8 cellular contexts compared by ENCODE assay signal in the genomic region with DNA sequence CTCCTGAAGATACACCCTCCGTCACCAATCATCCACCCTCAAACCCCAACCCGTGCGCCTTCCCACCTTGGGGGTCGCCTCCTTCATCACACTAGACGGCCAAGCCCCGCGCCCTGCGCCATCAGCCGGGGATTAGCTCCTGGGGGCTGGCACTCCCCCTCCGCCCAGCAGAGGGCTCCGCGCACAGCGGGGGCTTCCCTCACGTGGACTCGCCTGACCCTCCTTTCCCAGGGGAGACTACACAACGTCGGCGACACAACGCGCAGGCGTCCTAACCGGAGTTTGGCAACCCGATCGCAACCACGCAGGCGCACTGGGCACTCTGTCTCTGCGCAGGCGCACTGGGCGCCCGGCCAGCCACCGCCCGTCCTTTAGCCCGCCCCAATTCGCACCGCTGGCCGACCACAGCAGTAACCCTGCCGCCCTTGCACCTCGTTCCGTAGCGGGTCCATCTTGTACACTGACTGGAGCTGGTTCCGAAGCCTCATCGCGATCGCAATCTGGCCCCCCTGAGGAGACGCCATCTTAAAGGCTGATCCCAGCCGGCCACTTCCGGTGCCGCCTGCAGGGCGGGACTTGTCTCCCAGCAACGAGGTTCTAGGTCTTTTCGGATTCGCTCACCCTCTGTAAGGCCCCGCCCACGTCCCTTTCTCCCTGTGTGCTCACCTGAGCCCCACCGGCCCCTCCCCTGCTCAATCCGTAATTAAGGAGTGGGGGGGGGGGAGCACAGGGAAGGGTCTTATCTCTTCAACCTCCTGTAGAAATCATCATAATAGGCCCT. TPM values are rescaled to one million over a fixed set of nuclear protein-coding genes. Genes with fewer than 3 reads are reported as not detected.
DNase-seq lines count a peak whose midpoint lies in the region; ATAC-seq lines count a peak whose summit lies in the region.

Gene PCGF1, minus strand, starts transcription at position 551 of the 781 bp plus-strand sequence. Its CDS starts 27 bp downstream, at position 524.

- peak within 1 kb of the TSS; percentile 92 for H3K9ac ChIP-seq in GM23248

- H2AFZ ChIP-seq in GM23248 = peak within 1 kb of the TSS; percentile 94

- H3K9me2 ChIP-seq in GM23248 (ENCODE audit: insufficient read depth) = no peaks in the 10 kb centered on the region

- no peaks in the 10 kb centered on the region for H4K20me1 ChIP-seq in GM23248 (ENCODE audit: insufficient read depth)

- no peaks in the 10 kb centered on the region for H3K9me3 Mint-ChIP-seq in activated T-helper 1 cell treated with anti-CD3 and anti-CD28 coated beads, Interleukin-12 subunit alpha, Interleukin-12 subunit beta, Interleukin-2, Interleukin-4 antibody, amounts not matched to agents 30 ng/mL and 10 ng/mL and 1 ng/mL, durations not matched to agents 14 hours and 24 hours and 36 hours
- H3K9me3 Mint-ChIP-seq in naive thymus-derived CD4-positive, alpha-beta T cell = peaks cover 0 to 6% (median 0%) of the 10 kb centered on the region in 11 donors
- H3K9me3 Mint-ChIP-seq in stimulated activated naive B cell treated with anti-CD40 and anti-IgM and Interleukin-4, amounts not matched to agents 10 μg/mL and 1 μg/mL and 100 μg/mL, for 72 hours = no peaks in the 10 kb centered on the region

- intact Hi-C loops in activated T-helper 1 cell treated with anti-CD3 and anti-CD28 coated beads, Interleukin-12 subunit alpha, Interleukin-12 subunit beta, Interleukin-2, Interleukin-4 antibody, amounts not matched to agents 30 ng/mL and 10 ng/mL and 1 ng/mL, durations not matched to agents 14 hours and 24 hours and 36 hours (cut with micrococcal nuclease) = loop anchor here (1.0 to 2.0 kb wide), 11 partner anchors 9 to 771 kb away; partner anchors contain the start of genes AUP1, DOK1, HK2 and HTRA2
- intact Hi-C loops in naive thymus-derived CD4-positive, alpha-beta T cell (cut with micrococcal nuclease) = loop anchor here (1.0 to 10.0 kb wide), 13 partner anchors 9 to 451 kb away; partner anchors contain the start of genes AUP1 (in 2 of the 2), DOK1 (in 2 of the 2), HTRA2 (in 2 of the 2) and TTC31 (in 2 of the 2)

- H3K36me3 Mint-ChIP-seq in activated T-helper 1 cell treated with anti-CD3 and anti-CD28 coated beads, Interleukin-12 subunit alpha, Interleukin-12 subunit beta, Interleukin-2, Interleukin-4 antibody, amounts not matched to agents 30 ng/mL and 10 ng/mL and 1 ng/mL, durations not matched to agents 14 hours and 24 hours and 36 hours (ENCODE audit: low read depth) = peaks cover 28% of the 10 kb centered on the region
- peaks cover 16 to 33% (median 28%) of the 10 kb centered on the region in 5 donors for H3K36me3 Mint-ChIP-seq in naive thymus-derived CD4-positive, alpha-beta T cell
- H3K36me3 Mint-ChIP-seq in stimulated activated naive B cell treated with anti-CD40 and anti-IgM and Interleukin-4, amounts not matched to agents 10 μg/mL and 1 μg/mL and 100 μg/mL, for 72 hours = peaks cover 35 to 38% of the 10 kb centered on the region in 2 donors

- 0 out of 2 replicates have a peak, but pooled peaks cover 9% of the 10 kb centered on the region for H3K27me3 ChIP-seq in GM23248 (replicated peaks; ENCODE audit: insufficient read depth)
- H3K27me3 ChIP-seq in naive thymus-derived CD4-positive, alpha-beta T cell (ENCODE audit: control insufficient read depth in 2 of 2, insufficient read depth in 2 of 2, low read length in 2 of 2) = peaks cover 3 to 16% of the 10 kb centered on the region in 2 donors

- POLR2A ChIA-PET in naive thymus-derived CD4-positive, alpha-beta T cell (lab: Charles Lee) = interaction anchor here (0.6 to 5.0 kb wide), 15 partner anchors 8 to 308 kb away, joined by 3 to 33 read pairs (median 4); partner anchors contain the start of genes AUP1, CCDC142, HTRA2 and LBX2

- H3K36me3 ChIP-seq in GM23248 (ENCODE audit: low read depth) = no peaks in the 10 kb centered on the region
- peaks cover 0 to 20% (median 5%) of the 10 kb centered on the region in 3 experiments for H3K36me3 ChIP-seq in naive thymus-derived CD4-positive, alpha-beta T cell (ENCODE audit: control insufficient read depth in 2 of 3, insufficient read depth in 3 of 3, low read length in 3 of 3)

- peaks cover 26% of the 10 kb centered on the region for H3K79me2 ChIP-seq in GM23248 (ENCODE audit: insufficient read depth)

- H3F3A ChIP-seq in GM23248 (ENCODE audit: insufficient read depth) = peaks cover 18% of the 10 kb centered on the region

- H3K4me3 Mint-ChIP-seq in activated T-helper 1 cell treated with anti-CD3 and anti-CD28 coated beads, Interleukin-12 subunit alpha, Interleukin-12 subunit beta, Interleukin-2, Interleukin-4 antibody, amounts not matched to agents 30 ng/mL and 10 ng/mL and 1 ng/mL, durations not matched to agents 14 hours and 24 hours and 36 hours = peak within 1 kb of the TSS; percentile 96
- H3K4me3 Mint-ChIP-seq in naive thymus-derived CD4-positive, alpha-beta T cell = peak within 1 kb of the TSS; percentile 95 to 100 (median 99)
- peak within 1 kb of the TSS; percentile 98 to 99 for H3K4me3 Mint-ChIP-seq in stimulated activated naive B cell treated with anti-CD40 and anti-IgM and Interleukin-4, amounts not matched to agents 10 μg/mL and 1 μg/mL and 100 μg/mL, for 72 hours

- peak; percentile 96 for ATAC-seq in naive thymus-derived CD4-positive, alpha-beta T cell
- ATAC-seq in stimulated activated naive B cell treated with anti-CD40 and anti-IgM and Interleukin-4, amounts not matched to agents 10 μg/mL and 1 μg/mL and 100 μg/mL, for 72 hours (replicated peaks) = peak; percentile 92

- no peaks in the 10 kb centered on the region for H3K9me3 ChIP-seq in GM23248 (ENCODE audit: low read depth)
- H3K9me3 ChIP-seq in naive thymus-derived CD4-positive, alpha-beta T cell (ENCODE audit: control insufficient read depth in 2 of 3, low read length in 3 of 3) = no peaks in the 10 kb centered on the region

- H3K4me1 ChIP-seq in GM23248 (ENCODE audit: insufficient read depth) = peaks cover 23% of the 10 kb centered on the region
- H3K4me1 ChIP-seq in naive thymus-derived CD4-positive, alpha-beta T cell (ENCODE audit: control insufficient read depth in 2 of 2, insufficient read depth in 2 of 2, low read length in 2 of 2) = peaks cover 16 to 29% of the 10 kb centered on the region in 2 donors

- H3K4me3 ChIP-seq in GM23248 = peak within 1 kb of the TSS; percentile 90
- H3K4me3 ChIP-seq in naive thymus-derived CD4-positive, alpha-beta T cell (ENCODE audit: low read length) = peak within 1 kb of the TSS; percentile 96

- peak within 1 kb of the TSS; percentile 94 for H3K4me2 ChIP-seq in GM23248 (ENCODE audit: unreplicated experiment)

- peak within 1 kb of the TSS; percentile 99 for H3K27ac Mint-ChIP-seq in activated T-helper 1 cell treated with anti-CD3 and anti-CD28 coated beads, Interleukin-12 subunit alpha, Interleukin-12 subunit beta, Interleukin-2, Interleukin-4 antibody, amounts not matched to agents 30 ng/mL and 10 ng/mL and 1 ng/mL, durations not matched to agents 14 hours and 24 hours and 36 hours
- H3K27ac Mint-ChIP-seq in naive thymus-derived CD4-positive, alpha-beta T cell = peak within 1 kb of the TSS; percentile 97 to 100 (median 100)
- peak within 1 kb of the TSS; percentile 100 for H3K27ac Mint-ChIP-seq in stimulated activated naive B cell treated with anti-CD40 and anti-IgM and Interleukin-4, amounts not matched to agents 10 μg/mL and 1 μg/mL and 100 μg/mL, for 72 hours

- peaks cover 55% of the 10 kb centered on the region for H3K4me1 Mint-ChIP-seq in activated T-helper 1 cell treated with anti-CD3 and anti-CD28 coated beads, Interleukin-12 subunit alpha, Interleukin-12 subunit beta, Interleukin-2, Interleukin-4 antibody, amounts not matched to agents 30 ng/mL and 10 ng/mL and 1 ng/mL, durations not matched to agents 14 hours and 24 hours and 36 hours (ENCODE audit: low read depth)
- peaks cover 34 to 66% (median 57%) of the 10 kb centered on the region in 7 donors for H3K4me1 Mint-ChIP-seq in naive thymus-derived CD4-positive, alpha-beta T cell
- H3K4me1 Mint-ChIP-seq in stimulated activated naive B cell treated with anti-CD40 and anti-IgM and Interleukin-4, amounts not matched to agents 10 μg/mL and 1 μg/mL and 100 μg/mL, for 72 hours = peaks cover 43 to 65% of the 10 kb centered on the region in 2 donors

- CTCF ChIA-PET in naive thymus-derived CD4-positive, alpha-beta T cell (lab: Charles Lee) = interaction anchor here (0.5 to 1.5 kb wide), 3 partner anchors 24 to 29 kb away, joined by 3 to 4 read pairs (median 4); partner anchors contain the start of genes CCDC142 and TTC31

- in situ Hi-C loops in GM23248 (cut with MboI) = no loop called here

- DNase-seq in EH (ENCODE audit: low read depth) = peak; percentile 98
- DNase-seq in GM23248 = peak; percentile 99
- DNase-seq in Kasumi-1 (lab: John Stamatoyannopoulos, UW) = peak; percentile 95 to 96
- peak; percentile 97 for DNase-seq in RPMI7951 (ENCODE audit: low read depth)
- peak; percentile 96 for DNase-seq in activated T-helper 1 cell treated with anti-CD3 and anti-CD28 coated beads, Interleukin-12 subunit alpha, Interleukin-12 subunit beta, Interleukin-2, Interleukin-4 antibody, amounts not matched to agents 30 ng/mL and 10 ng/mL and 1 ng/mL, durations not matched to agents 14 hours and 24 hours and 36 hours (ENCODE audit: low spot score)
- peak; percentile 96 for DNase-seq in fibroblast of gingiva (ENCODE audit: low read depth)
- DNase-seq in naive thymus-derived CD4-positive, alpha-beta T cell = peak; percentile 97 to 99 (median 98)
- peak; percentile 97 for DNase-seq in stimulated activated naive B cell treated with anti-CD40 and anti-IgM and Interleukin-4, amounts not matched to agents 10 μg/mL and 1 μg/mL and 100 μg/mL, for 72 hours

- peaks cover 24% of the 10 kb centered on the region for H3K27me3 Mint-ChIP-seq in activated T-helper 1 cell treated with anti-CD3 and anti-CD28 coated beads, Interleukin-12 subunit alpha, Interleukin-12 subunit beta, Interleukin-2, Interleukin-4 antibody, amounts not matched to agents 30 ng/mL and 10 ng/mL and 1 ng/mL, durations not matched to agents 14 hours and 24 hours and 36 hours (ENCODE audit: insufficient read depth)
- peaks cover 47 to 58% (median 49%) of the 10 kb centered on the region in 5 donors for H3K27me3 Mint-ChIP-seq in naive thymus-derived CD4-positive, alpha-beta T cell
- peaks cover 38 to 49% of the 10 kb centered on the region in 2 donors for H3K27me3 Mint-ChIP-seq in stimulated activated naive B cell treated with anti-CD40 and anti-IgM and Interleukin-4, amounts not matched to agents 10 μg/mL and 1 μg/mL and 100 μg/mL, for 72 hours

- 0% methylated on average over 40 to 53 of the region's 56 CpGs for WGBS in GM23248 (ENCODE audit: low coverage in 1 of 2, low lambda C conversion rate in 2 of 2, missing lambda C conversion rate in 2 of 2), 2 experiments

- H3K27ac ChIP-seq in GM23248 = peak within 1 kb of the TSS; percentile 96
- H3K27ac ChIP-seq in naive thymus-derived CD4-positive, alpha-beta T cell (ENCODE audit: low read depth, low read length) = peak within 1 kb of the TSS; percentile 94

RNA-seq across cellular contexts. Expression of gene PCGF1, which starts in this region (rescaled TPM):
- total RNA-seq in GM23248 (2014; rRNA removed; shearing (Covaris generic)) = 15.6 and 24.1 TPM in 2 replicates
- 23.5 and 24.8 TPM in 2 replicates for polyA plus RNA-seq in GM23248 (2016; fragmentation: Nextera tagmentation; extraction: Ambion mirVana)
- total RNA-seq in RPMI7951 (2014; rRNA removed; shearing (Covaris generic)) = 42.3 and 44.7 TPM in 2 replicates
- total RNA-seq in activated T-helper 1 cell treated with anti-CD3 and anti-CD28 coated beads, Interleukin-12 subunit alpha, Interleukin-12 subunit beta, Interleukin-2, Interleukin-4 antibody, amounts not matched to agents 30 ng/mL and 10 ng/mL and 1 ng/mL, durations not matched to agents 14 hours and 24 hours and 36 hours = 41.9 and 45.0 TPM in 2 replicates
- 10 to 100 TPM; 25.7 to 37.0 (median 31.2) TPM for total RNA-seq in naive thymus-derived CD4-positive, alpha-beta T cell
- polyA plus RNA-seq in naive thymus-derived CD4-positive, alpha-beta T cell = 10 to 100 TPM in 1 of 2 donors, 1 to 10 TPM in 1; 9.0 to 25.0 TPM

Comparison
In these comparisons a context has a peak if more than half of its experiments do, and no peak if none do; other contexts are left out.
1. Peak in every context shown above with its lines: DNase-seq, ATAC-seq, H3K4me3 ChIP-seq and H3K27ac ChIP-seq.